Comparison of ENCODE assay signal across 22 cellular contexts in genomic region chr10:58041901-58042300, GRCh38.
"Had no signal": no experiment of that assay in that cellular context is flagged by ENCODE, and none has a peak within 500 bp of the region (broad histone marks: within the 10 kb centered on the region; RNA-seq: fewer than 3 reads in every experiment).

No MANE protein-coding gene starts in this region.

- H3K27me3 ChIP-seq: pancreas, spleen, tibial nerve, vagina had no signal

- ATAC-seq: naive thymus-derived CD8-positive, alpha-beta T cell; pancreas; right cardiac atrium; sciatic nerve; stimulated activated memory B cell treated with anti-CD40 and anti-IgM and Interleukin-4, amounts not matched to agents 10 μg/mL and 1 μg/mL and 100 μg/mL, for 72 hours; stimulated activated naive CD8-positive, alpha-beta T cell treated with anti-CD3 and anti-CD28 coated beads, Interleukin-15, amount 100 ng/mL, for 72 hours had no signal

- H3K4me3 ChIP-seq: left ventricle myocardium inferior, lung, pancreas, prostate gland, spleen, tibial nerve, vagina had no signal

- DNase-seq: hippocampal formation; immature natural killer cell; islet precursor cell; left ventricle myocardium inferior; naive thymus-derived CD8-positive, alpha-beta T cell; nucleus accumbens; pancreas; posterior cingulate gyrus; retina; right cardiac atrium; small intestine; spleen; stimulated activated CD4-positive, alpha-beta T cell treated with anti-CD3 and anti-CD28 coated beads, Interleukin-4, amount 100 ng/mL, for 24 hours; stimulated activated naive CD4-positive, alpha-beta T cell treated with Interleukin-2 at 50 U/mL for 16 hours; stimulated activated naive CD8-positive, alpha-beta T cell treated with anti-CD3 and anti-CD28 coated beads, Interleukin-15, amount 100 ng/mL, for 72 hours; substantia nigra had no signal

- H3K36me3 ChIP-seq: left ventricle myocardium inferior, pancreas, prostate gland, spleen, tibial nerve, vagina had no signal

- H3K9me3 ChIP-seq: pancreas, prostate gland, vagina had no signal

- H3K27ac ChIP-seq: left ventricle myocardium inferior, pancreas, prostate gland, spleen, tibial nerve, vagina had no signal

- H3K4me1 ChIP-seq: left ventricle myocardium inferior, pancreas, prostate gland, spleen, tibial nerve, vagina had no signal
